ENCODE assay signal across 26 cellular contexts in the genomic region with DNA sequence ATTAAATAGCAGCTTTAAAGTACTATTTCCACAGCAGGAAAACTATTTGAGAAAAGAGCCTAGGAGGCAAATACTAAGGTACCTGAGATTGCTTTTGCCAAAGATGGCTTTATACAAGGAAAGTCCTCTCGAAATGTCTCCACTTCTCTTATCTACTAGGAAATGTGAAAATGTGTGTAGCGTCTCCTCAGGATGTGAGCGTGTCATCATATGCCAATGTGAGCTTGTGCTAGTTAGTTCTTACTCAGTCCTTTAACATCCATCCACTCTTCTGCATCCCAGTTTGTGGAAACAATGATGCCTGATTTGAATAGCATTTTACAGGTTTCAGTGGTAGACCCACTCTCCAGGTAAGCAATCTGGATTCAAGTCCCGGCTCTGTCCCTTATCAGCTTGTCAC.
DNase-seq lines count a peak whose midpoint lies in the region; ATAC-seq and TF ChIP-seq lines count a peak whose summit lies in the region.
"Had no signal": no experiment of that assay in that cellular context is flagged by ENCODE, and none has a peak within 500 bp of the region (broad histone marks: within the 10 kb centered on the region; RNA-seq: fewer than 3 reads in every experiment).

No MANE protein-coding gene starts in this region.

- no peak for TF ChIP-seq CTCF in PC-3 (conservative IDR thresholded peaks at IDR 0.05; ENCODE audit: low read depth, low read length)
- TF ChIP-seq CTCF in choroid plexus epithelial cell (conservative IDR thresholded peaks at IDR 0.05; ENCODE audit: low read depth, low read length) = no peak
- no peak for TF ChIP-seq CTCF in ovary (IDR thresholded peaks at IDR 0.05)
- TF ChIP-seq CTCF in BE2C (IDR thresholded peaks at IDR 0.05; ENCODE audit: low read depth, low read length) = no peak

- POLR2A ChIA-PET in PC-3 (lab: Charles Lee; ENCODE audit: unreplicated experiment) = no interaction called here

- no peak for TF ChIP-seq POLR2A in ovary (IDR thresholded peaks at IDR 0.05)

- H3K9me3 ChIP-seq in PC-3 (ENCODE audit: low read length) (no peaks in the 10 kb centered on the region), mesodermal cell (ENCODE audit: control insufficient read depth, low read length) (no peaks in the 10 kb centered on the region), ovary (no peaks in the 10 kb centered on the region), BE2C (no peaks in the 10 kb centered on the region)
- H3K9me3 ChIP-seq: BLaER1 treated with 17β-estradiol and CSF1 and Interleukin-3, amounts not matched to agents 10 nM and 100 nM; esophagus squamous epithelium; MG63; spleen; thoracic aorta had no signal

- ATAC-seq in PC-3 = no peak
- ATAC-seq: activated T-cell treated with anti-CD3 and anti-CD28 coated beads, Interleukin-2, amount 50 U/mL, for 72 hours; left cardiac atrium had no signal

- TF ChIP-seq EP300 in ovary (IDR thresholded peaks at IDR 0.05) = no peak

- no peak overlapping the region for H3K9ac ChIP-seq in PC-3 (ENCODE audit: low read length)
- H3K9ac ChIP-seq: BLaER1 treated with 17β-estradiol and CSF1 and Interleukin-3, amounts not matched to agents 10 nM and 100 nM had no signal

- BruUV-seq in PC-3 (replicated peaks; lab: Mats Ljungman, UMichigan) = no TSS peak

- H3K9me2 ChIP-seq in PC-3 (replicated peaks; ENCODE audit: low read length) = no peaks in the 10 kb centered on the region

- CTCF ChIA-PET in PC-3 (lab: Charles Lee) = no interaction called here

- no CpG with 5 or more reads among the region's 4 CpGs for WGBS in mesodermal cell (ENCODE audit: insufficient coverage in 2 of 2), 2 experiments
- WGBS in ovary, 3 donors = 85 to 94% (median 90%) methylated on average over 4 of the region's 4 CpGs

- intact Hi-C loops in PC-3 (cut with micrococcal nuclease) = loop anchor here (5.0 kb wide), 1 partner anchor 63 kb away; no protein-coding TSS in a partner anchor
- intact Hi-C loops in ovary (cut with DNase I) = no loop called here

- H3K4me3 ChIP-seq in PC-3 (ENCODE audit: low read length) (no peak overlapping the region), choroid plexus epithelial cell (ENCODE audit: low read depth, low read length) (no peak overlapping the region), mesodermal cell (ENCODE audit: extremely low read depth, insufficient read depth, low read length, poor library complexity, severe bottlenecking) (no peak overlapping the region), ovary (no peak overlapping the region), BE2C (ENCODE audit: low read depth, low read length) (no peak overlapping the region)
- H3K4me3 ChIP-seq: BLaER1 treated with 17β-estradiol and CSF1 and Interleukin-3, amounts not matched to agents 10 nM and 100 nM; dorsolateral prefrontal cortex; esophagus squamous epithelium; hepatocyte; MG63; spleen; thoracic aorta had no signal

- H3K4me2 ChIP-seq in PC-3 (ENCODE audit: low read length) = 0 out of 2 replicates have a peak overlapping the region, but pooled peaks have one; percentile 30
- H3K4me2 ChIP-seq: BLaER1 treated with 17β-estradiol and CSF1 and Interleukin-3, amounts not matched to agents 10 nM and 100 nM; hepatocyte had no signal

- H3K36me3 ChIP-seq in PC-3 (ENCODE audit: low read depth, low read length) = no peaks in the 10 kb centered on the region
- H3K36me3 ChIP-seq in mesodermal cell (ENCODE audit: control insufficient read depth, insufficient read depth, low read length) = no peaks in the 10 kb centered on the region
- no peaks in the 10 kb centered on the region for H3K36me3 ChIP-seq in ovary
- H3K36me3 ChIP-seq in BE2C = no peaks in the 10 kb centered on the region
- H3K36me3 ChIP-seq: BLaER1 treated with 17β-estradiol and CSF1 and Interleukin-3, amounts not matched to agents 10 nM and 100 nM; esophagus squamous epithelium; MG63; spleen; thoracic aorta had no signal

- no peaks in the 10 kb centered on the region for H3K79me2 ChIP-seq in PC-3 (ENCODE audit: low read length)
- H3K79me2 ChIP-seq: hepatocyte had no signal

- peak overlapping the region; percentile 14; the same call in 1 of the 2 replicates for H2AFZ ChIP-seq in PC-3 (ENCODE audit: low read length)
- H2AFZ ChIP-seq: hepatocyte had no signal

- H4K20me1 ChIP-seq in PC-3 (ENCODE audit: low read length) = no peaks in the 10 kb centered on the region
- H4K20me1 ChIP-seq: BLaER1 treated with 17β-estradiol and CSF1 and Interleukin-3, amounts not matched to agents 10 nM and 100 nM had no signal

- no peaks in the 10 kb centered on the region for H3K27me3 ChIP-seq in PC-3 (ENCODE audit: low read length)
- H3K27me3 ChIP-seq in ovary = no peaks in the 10 kb centered on the region
- H3K27me3 ChIP-seq in BE2C = no peaks in the 10 kb centered on the region
- H3K27me3 ChIP-seq: BLaER1 treated with 17β-estradiol and CSF1 and Interleukin-3, amounts not matched to agents 10 nM and 100 nM; esophagus squamous epithelium; hepatocyte; MG63 had no signal

- DNase-seq in EL (peak; percentile 33), PC-3 (no peak), choroid plexus epithelial cell (ENCODE audit: low read depth) (peak; percentile 24), AML-193 (lab: John Stamatoyannopoulos, UW) (no peak), ovary (no peak), BE2C (no peak)
- DNase-seq: activated CD4-positive, alpha-beta memory T cell treated with anti-CD3 and anti-CD28 coated beads for 36 hours; activated CD4-positive, alpha-beta T cell treated with anti-CD3 and anti-CD28 coated beads for 1 hour; activated T-cell treated with anti-CD3 and anti-CD28 coated beads, Interleukin-2, amount 50 U/mL, for 72 hours; cerebellar nuclear complex; dorsolateral prefrontal cortex; esophagus squamous epithelium; KG1; left cardiac atrium; MG63; NCI-H1105; NCI-H187; NCI-H2171 treated with DMSO at 0.1 percent for 48 hours; NCI-H510A; Right ventricle myocardium superior; spleen; stimulated activated CD8-positive, alpha-beta memory T cell treated with anti-CD3 and anti-CD28 coated beads, Interleukin-4, amount 100 ng/mL, for 48 hours had no signal

- H3K4me1 ChIP-seq in PC-3 (ENCODE audit: insufficient read depth, low read length) (peaks cover 69% of the 10 kb centered on the region), mesodermal cell (ENCODE audit: control insufficient read depth, insufficient read depth, low read length, poor library complexity, severe bottlenecking) (peaks cover 33% of the 10 kb centered on the region), ovary (ENCODE audit: insufficient read depth) (no peaks in the 10 kb centered on the region), BE2C (peaks cover 13% of the 10 kb centered on the region)
- H3K4me1 ChIP-seq: BLaER1 treated with 17β-estradiol and CSF1 and Interleukin-3, amounts not matched to agents 10 nM and 100 nM; esophagus squamous epithelium; spleen had no signal

- peak overlapping the region; percentile 14; the same call in 1 of the 2 replicates for H3K27ac ChIP-seq in PC-3 (ENCODE audit: low read length)
- H3K27ac ChIP-seq in mesodermal cell (ENCODE audit: low read depth, low read length, severe bottlenecking) = peak overlapping the region; percentile 89
- no peak overlapping the region for H3K27ac ChIP-seq in ovary
- H3K27ac ChIP-seq: BLaER1 treated with 17β-estradiol and CSF1 and Interleukin-3, amounts not matched to agents 10 nM and 100 nM; dorsolateral prefrontal cortex; esophagus squamous epithelium; hepatocyte; spleen; thoracic aorta had no signal

- peaks cover 9% of the 10 kb centered on the region for H3F3A ChIP-seq in PC-3 (ENCODE audit: low read length, unreplicated experiment)

Comparison
In these comparisons a context has a peak if more than half of its experiments do, and no peak if none do; other contexts are left out.
1. DNase-seq: peak in EL (single experiment) and choroid plexus epithelial cell (single experiment); none in PC-3 (single experiment), AML-193 (0 of 2), ovary (0 of 5) and BE2C (single experiment).
2. H3K27ac ChIP-seq: peak in PC-3 (single experiment) and mesodermal cell (single experiment); none in ovary (0 of 2).